1 cellular context compared by ENCODE assay signal in the genomic region with DNA sequence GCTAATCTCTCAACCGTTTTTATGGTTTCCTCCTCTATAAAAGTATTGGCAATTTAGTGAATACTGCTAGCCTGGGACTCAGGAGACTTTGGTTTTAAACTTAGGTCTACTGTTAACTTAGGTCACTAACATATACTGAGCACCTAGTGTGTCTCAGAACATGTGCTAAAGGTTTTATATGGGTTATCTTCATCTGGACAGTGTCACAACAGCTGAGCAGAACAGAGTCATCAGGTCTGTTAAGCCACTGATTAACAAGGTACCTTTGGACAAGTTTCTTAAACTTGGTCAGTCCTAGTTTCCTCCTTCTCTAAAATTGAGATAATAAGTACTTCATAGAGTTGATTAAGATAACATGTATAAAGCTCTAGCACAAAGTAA.
TF ChIP-seq lines count a peak whose summit lies in the region.

No MANE protein-coding gene starts in this region.

TF ChIP-seq in GM23338, 12 proteins besides CTCF, POLR2A, EP300 and RAD21 (continued from another document):
- TF ChIP-seq ZNF462 (CRISPR knock-in tag; IDR thresholded peaks at IDR 0.05) (no peak), EZH2 (IDR thresholded peaks at IDR 0.05; ENCODE audit: low read depth, unreplicated experiment) (no peak), CREB1 (CRISPR knock-in tag; IDR thresholded peaks at IDR 0.05; ENCODE audit: low read depth) (no peak)
